ENCODE assay signal across 8 cellular contexts in the genomic region with DNA sequence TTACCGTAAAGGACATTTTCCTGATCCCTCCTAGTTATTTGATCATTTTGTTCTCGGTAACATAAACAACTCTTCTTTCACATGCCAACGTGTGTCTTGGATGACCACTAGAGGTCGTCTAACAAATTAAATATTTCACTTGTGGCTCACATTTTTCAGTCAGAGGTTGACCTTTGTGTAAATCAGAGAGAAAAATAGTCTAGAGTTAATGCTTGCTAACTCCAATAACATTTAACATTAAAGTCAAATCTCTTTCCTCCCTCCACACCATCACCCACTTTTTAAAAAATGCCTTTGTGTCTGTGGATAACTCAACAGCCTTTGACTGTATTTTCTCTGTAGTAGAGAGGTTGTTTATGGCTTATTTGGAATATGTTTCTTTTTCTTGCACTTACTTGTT.
DNase-seq lines count a peak whose midpoint lies in the region; ATAC-seq, FAIRE-seq and TF ChIP-seq lines count a peak whose summit lies in the region.

No MANE protein-coding gene starts in this region.

- TF ChIP-seq EP300 in HepG2 (IDR thresholded peaks at IDR 0.05; ENCODE audit: low read depth in 2 of 2, low read length in 2 of 2) (no peak), HepG2 (CRISPR knock-in tag; IDR thresholded peaks at IDR 0.05; ENCODE audit: borderline replicate concordance) (no peak)

- FAIRE-seq in bronchial epithelial cell (lab: Jason Lieb, UNC) (no peak), HepG2 (lab: Jason Lieb, UNC) (peak; percentile 54)

- WGBS in HepG2 (ENCODE audit: low lambda C conversion rate), result 0% methylated on average over 4 of the region's 4 CpGs
- 1% methylated on average over 4 of the region's 4 CpGs for WGBS in aorta, 2 donors

- H3K27me3 ChIP-seq in bronchial epithelial cell (ENCODE audit: control insufficient read depth, insufficient read depth, low read length) (no peaks in the 10 kb centered on the region), HepG2 (ENCODE audit: control insufficient read depth in 1 of 2, insufficient read depth in 2 of 2, low read length in 2 of 2) (no peaks in the 10 kb centered on the region), aorta (ENCODE audit: control insufficient read depth in 1 of 2, insufficient read depth in 2 of 2, low read length in 1 of 2) (no peaks in the 10 kb centered on the region)

- H3K4me3 ChIP-seq in AG10803 (ENCODE audit: low read length) (no peak overlapping the region), bronchial epithelial cell (ENCODE audit: low read depth, low read length) (no peak overlapping the region), HepG2 (replicated peaks in 1 of 3; ENCODE audit: insufficient read depth in 1 of 3, low read depth in 2 of 3, low read length in 3 of 3) (no peak overlapping the region), aorta (ENCODE audit: low read length in 2 of 2) (no peak overlapping the region)

- H3K79me2 ChIP-seq in HepG2 (ENCODE audit: insufficient read depth, low read length), result no peaks in the 10 kb centered on the region

- no peak for TF ChIP-seq RAD21 in HepG2 (CRISPR knock-in tag; IDR thresholded peaks at IDR 0.05)

- no peaks in the 10 kb centered on the region for H3K36me3 ChIP-seq in bronchial epithelial cell (ENCODE audit: control insufficient read depth, insufficient read depth, low read length)
- H3K36me3 ChIP-seq in HepG2 (replicated peaks in 1 of 2; ENCODE audit: control insufficient read depth in 1 of 2, insufficient read depth in 2 of 2, low read length in 2 of 2), result no peaks in the 10 kb centered on the region
- no peaks in the 10 kb centered on the region for H3K36me3 ChIP-seq in aorta (ENCODE audit: control insufficient read depth in 1 of 2, insufficient read depth in 2 of 2, low read length in 1 of 2)

- DNase-seq in AG10803 (ENCODE audit: low read depth) (peak; percentile 64), NCI-H748 treated with DMSO at 0.1 percent for 48 hours (lab: John Stamatoyannopoulos, UW) (peak; percentile 9), bronchial epithelial cell (ENCODE audit: low read depth) (peak; percentile 56), HepG2 (ENCODE audit: low spot score) (peak; percentile 28), aorta (no peak)

- CTCF ChIA-PET in HepG2 (lab: Yijun Ruan, JAX; ENCODE audit: low intra/inter-chr PET ratio, low total read pairs), result interaction anchor here (1.1 to 2.0 kb wide), 2 partner anchors 113 to 889 kb away, joined by 3 to 13 read pairs; no protein-coding TSS in a partner anchor

- POLR2A ChIA-PET in HepG2 (lab: Yijun Ruan, JAX), result no interaction called here

- no peak overlapping the region for H2AFZ ChIP-seq in HepG2 (ENCODE audit: low read length)

- no TSS peak for BruUV-seq in HepG2 (replicated peaks; lab: Mats Ljungman, UMichigan)

- peak; percentile 75 for ATAC-seq in GM18498 (IDR thresholded peaks at IDR 0.05; ENCODE audit: unreplicated experiment)
- peak; percentile 59 for ATAC-seq in HG03060 (IDR thresholded peaks at IDR 0.05; ENCODE audit: low read depth, unreplicated experiment)
- ATAC-seq in HepG2, result peak; percentile 61; the same call in 2 of the 3 replicates
- no peak for ATAC-seq in aorta (ENCODE audit: low FRiP score)
- no peak for ATAC-seq in HG03196 (IDR thresholded peaks at IDR 0.05; ENCODE audit: unreplicated experiment)

- no peak overlapping the region for H3K9ac ChIP-seq in HepG2 (ENCODE audit: insufficient read depth, low read depth, low read length)

- H3K4me2 ChIP-seq in HepG2 (ENCODE audit: low read depth, low read length), result no peak overlapping the region

- no peaks in the 10 kb centered on the region for H3K4me1 ChIP-seq in HepG2 (ENCODE audit: insufficient read depth, low read length)
- H3K4me1 ChIP-seq in aorta (ENCODE audit: control insufficient read depth in 1 of 2, insufficient read depth in 2 of 2, low read length in 2 of 2), result no peaks in the 10 kb centered on the region

- no peaks in the 10 kb centered on the region for H4K20me1 ChIP-seq in HepG2 (ENCODE audit: insufficient read depth, low read length)

- H3K9me3 ChIP-seq in HepG2 (ENCODE audit: low read length), result no peaks in the 10 kb centered on the region
- no peaks in the 10 kb centered on the region for H3K9me3 ChIP-seq in aorta (ENCODE audit: control insufficient read depth, low read length)

- TF ChIP-seq POLR2A in HepG2 (IDR thresholded peaks at IDR 0.05; ENCODE audit: insufficient read depth in 1 of 2, low read depth in 2 of 2, low read length in 2 of 2), result no peak

- intact Hi-C loops in HepG2 (cut with micrococcal nuclease; ENCODE audit: unreplicated experiment) (loop anchor here (1.0 kb wide), 1 partner anchor 113 kb away; no protein-coding TSS in a partner anchor), aorta (cut with DNase I) (no loop called here)

- TF ChIP-seq CTCF in AG10803 (conservative IDR thresholded peaks at IDR 0.05; ENCODE audit: low read length) (peak; percentile 76), bronchial epithelial cell (IDR thresholded peaks at IDR 0.05; ENCODE audit: insufficient read depth, low read length, severe bottlenecking) (peak; percentile 57), HepG2 (CRISPR knock-in tag; IDR thresholded peaks at IDR 0.05) (peak; percentile 67)

- in situ Hi-C loops in HepG2 (cut with HindIII; ENCODE audit: extremely low pct_ligation_motif_present, low pct_unique_long_range_greater_than_20kb), result no loop called here

- no peak overlapping the region for H3K27ac ChIP-seq in HepG2 (ENCODE audit: extremely low read length, insufficient read depth, low read length)
- no peak overlapping the region for H3K27ac ChIP-seq in aorta (ENCODE audit: low read depth in 1 of 2, low read length in 2 of 2)

TF ChIP-seq in HepG2, 621 proteins besides CTCF, POLR2A, EP300 and RAD21:
- TF ChIP-seq ZC3H13 (CRISPR knock-in tag; IDR thresholded peaks at IDR 0.05) (no peak), ARID3A (IDR thresholded peaks at IDR 0.05; ENCODE audit: low read depth, low read length) (0 out of 2 replicates have a peak, but pooled peaks have one; percentile 27), MIXL1 (CRISPR knock-in tag; IDR thresholded peaks at IDR 0.05) (0 out of 2 replicates have a peak, but pooled peaks have one; percentile 37), SMC3 (IDR thresholded peaks at IDR 0.05; ENCODE audit: low read length) (peak; percentile 38; the same call in 1 of the 2 replicates), ZNF552 (CRISPR knock-in tag; IDR thresholded peaks at IDR 0.05; ENCODE audit: borderline replicate concordance) (no peak), TEAD3 (CRISPR knock-in tag; optimal IDR thresholded peaks at IDR 0.05; ENCODE audit: borderline replicate concordance) (peak; percentile 18), STAG1 (CRISPR knock-in tag; IDR thresholded peaks at IDR 0.05) (peak; percentile 51), ZFYVE20 (CRISPR knock-in tag; IDR thresholded peaks at IDR 0.05; ENCODE audit: borderline replicate concordance, low read depth) (no peak)
- TF ChIP-seq, protein P1, sequence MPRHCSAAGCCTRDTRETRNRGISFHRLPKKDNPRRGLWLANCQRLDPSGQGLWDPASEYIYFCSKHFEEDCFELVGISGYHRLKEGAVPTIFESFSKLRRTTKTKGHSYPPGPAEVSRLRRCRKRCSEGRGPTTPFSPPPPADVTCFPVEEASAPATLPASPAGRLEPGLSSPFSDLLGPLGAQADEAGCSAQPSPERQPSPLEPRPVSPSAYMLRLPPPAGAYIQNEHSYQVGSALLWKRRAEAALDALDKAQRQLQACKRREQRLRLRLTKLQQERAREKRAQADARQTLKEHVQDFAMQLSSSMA (CRISPR knock-in tag; IDR thresholded peaks at IDR 0.05), result no peak

Comparison
In these comparisons a context has a peak if more than half of its experiments do, and no peak if none do; other contexts are left out.
1. DNase-seq: peak in AG10803 (single experiment), NCI-H748 treated with DMSO at 0.1 percent for 48 hours (single experiment), bronchial epithelial cell (single experiment) and HepG2 (single experiment); none in aorta (0 of 2).
2. ATAC-seq: peak in GM18498 (single experiment), HG03060 (single experiment) and HepG2 (single experiment); none in aorta (single experiment) and HG03196 (single experiment).
3. Peak in every context shown above with its lines, with median percentiles within 50 percentile points of each other: CTCF ChIP-seq.